8 cellular contexts compared by ENCODE assay signal in the genomic region with DNA sequence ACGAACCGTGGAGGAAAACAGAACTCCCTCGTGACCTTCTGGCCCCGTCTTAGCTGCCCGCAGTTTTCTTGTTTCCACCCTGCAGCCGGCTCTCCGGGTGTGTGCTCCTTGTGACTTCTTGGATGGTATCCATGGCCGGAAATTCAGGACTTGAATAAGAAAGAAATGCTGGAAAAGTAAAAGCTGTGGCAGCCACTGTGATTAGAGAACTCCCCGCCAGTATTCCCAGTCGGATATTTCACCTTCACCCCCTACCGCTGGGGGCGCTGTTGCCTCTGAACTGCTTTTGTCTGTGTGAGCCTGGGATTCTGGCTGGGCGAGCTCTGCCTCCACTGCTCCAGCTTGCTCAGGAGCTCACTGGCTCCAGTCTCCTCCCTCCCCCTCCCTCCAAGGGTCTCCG. TPM values are rescaled to one million over a fixed set of nuclear protein-coding genes. Genes with fewer than 3 reads are reported as not detected.
DNase-seq lines count a peak whose midpoint lies in the region; ATAC-seq and TF ChIP-seq lines count a peak whose summit lies in the region.

No MANE protein-coding gene starts in this region.

- H3K9me3 ChIP-seq in MM.1S (replicated peaks; ENCODE audit: insufficient read depth, low read length): no peaks in the 10 kb centered on the region

- H3K79me2 ChIP-seq in MM.1S (ENCODE audit: low read length): no peaks in the 10 kb centered on the region

- H3K9me2 ChIP-seq in MM.1S (replicated peaks; ENCODE audit: insufficient read depth, low read length): no peaks in the 10 kb centered on the region

- no peak overlapping the region for H3K9ac ChIP-seq in MM.1S (ENCODE audit: low read length)

- H4K20me1 ChIP-seq in MM.1S (ENCODE audit: insufficient read depth, low read length): no peaks in the 10 kb centered on the region

- POLR2A ChIA-PET in GM10248 (lab: Yijun Ruan, JAX): no interaction called here

- peaks cover 3% of the 10 kb centered on the region; the same call in 1 of the 2 replicates for H3K4me1 ChIP-seq in MM.1S (ENCODE audit: low read length)

- TF ChIP-seq CTCF in AG09319 (IDR thresholded peaks at IDR 0.05; ENCODE audit: low read depth, low read length) (peak; percentile 52), LNCAP (IDR thresholded peaks at IDR 0.05) (peak; percentile 51), brain microvascular endothelial cell (IDR thresholded peaks at IDR 0.05; ENCODE audit: low read depth, low read length, missing control alignments) (peak; percentile 88), GM10248 (IDR thresholded peaks at IDR 0.05; ENCODE audit: control extremely low read depth, extremely low read depth, low read depth, missing control alignments) (no peak), MM.1S (IDR thresholded peaks at IDR 0.05; ENCODE audit: low read length) (no peak)

- H3K27ac ChIP-seq in brain microvascular endothelial cell (no peak overlapping the region), MM.1S (ENCODE audit: low read length) (no peak overlapping the region)

- no peak overlapping the region for H3K4me2 ChIP-seq in MM.1S (ENCODE audit: low read depth, low read length)

- CTCF ChIA-PET in GM10248 (lab: Yijun Ruan, JAX): interaction anchor here (2.1 kb wide), 1 partner anchor 13 kb away, joined by 5 read pairs; no protein-coding TSS in a partner anchor

- DNase-seq in AG09319 (ENCODE audit: extremely low read depth, low read depth): no peak
- DNase-seq in brain microvascular endothelial cell: peak; percentile 21
- peak; percentile 69 for DNase-seq in left lobe of liver (ENCODE audit: low spot score)
- no peak for DNase-seq in NCI-H1105 (lab: John Stamatoyannopoulos, UW)
- DNase-seq in GM10248 (ENCODE audit: extremely low spot score): no peak
- DNase-seq in MM.1S: no peak

- in situ Hi-C loops in brain microvascular endothelial cell (cut with HindIII; ENCODE audit: low pct_ligation_motif_present, low sequenced_read_pairs): no loop called here

- peak; percentile 52 for ATAC-seq in left lobe of liver
- ATAC-seq in GM18517 (IDR thresholded peaks at IDR 0.05; ENCODE audit: unreplicated experiment): no peak

- H3K27me3 ChIP-seq in brain microvascular endothelial cell (replicated peaks) (no peaks in the 10 kb centered on the region), MM.1S (replicated peaks; ENCODE audit: insufficient read depth, low read length) (no peaks in the 10 kb centered on the region)

- H3F3A ChIP-seq in MM.1S (ENCODE audit: insufficient read depth, low read length): peaks cover 3% of the 10 kb centered on the region; the same call in 1 of the 2 replicates

- peak overlapping the region; percentile 24 for H3K4me3 ChIP-seq in brain microvascular endothelial cell (ENCODE audit: low read depth, low read length)
- no peak overlapping the region for H3K4me3 ChIP-seq in MM.1S (ENCODE audit: low read length)

- H3K36me3 ChIP-seq in brain microvascular endothelial cell (replicated peaks): no peaks in the 10 kb centered on the region
- H3K36me3 ChIP-seq in MM.1S (replicated peaks; ENCODE audit: insufficient read depth, low read length): no peaks in the 10 kb centered on the region

- no peak overlapping the region for H2AFZ ChIP-seq in MM.1S (ENCODE audit: low read length)

RNA-seq across cellular contexts. Expression of gene CYP4V2, which starts 41.5 kb away (rescaled TPM):
- 103 TPM for total RNA-seq in left lobe of liver

RNA-seq across cellular contexts. Expression of gene FAM149A, which starts 45.4 kb away (rescaled TPM):
- total RNA-seq in left lobe of liver: 33.4 TPM

Comparison
In these comparisons a context has a peak if more than half of its experiments do, and no peak if none do; other contexts are left out.
1. DNase-seq: peak in brain microvascular endothelial cell (single experiment) and left lobe of liver (single experiment); none in AG09319 (single experiment), NCI-H1105 (single experiment), GM10248 (single experiment) and MM.1S (single experiment).
2. CTCF ChIP-seq: peak in AG09319 (single experiment), LNCAP (single experiment) and brain microvascular endothelial cell (single experiment); none in GM10248 (single experiment) and MM.1S (single experiment).